ENCODE assay signal across 8 cellular contexts in genomic region chr20:35511814-35512420, GRCh38. TPM values are rescaled to one million over a fixed set of nuclear protein-coding genes. Genes with fewer than 3 reads are reported as not detected.
DNase-seq lines count a peak whose midpoint lies in the region; ATAC-seq lines count a peak whose summit lies in the region.

No MANE protein-coding gene starts in this region.

- intact Hi-C loops in activated CD4-positive, alpha-beta T cell treated with anti-CD3 and anti-CD28 coated beads, Interleukin-2, amount 10 ng/mL, durations not matched to agents 24 days and 14 days (cut with micrococcal nuclease): no loop called here
- intact Hi-C loops in naive thymus-derived CD4-positive, alpha-beta T cell (cut with micrococcal nuclease): loop anchor here in 1 of 2 donors (1.0 kb wide), 1 partner anchor 372 kb away; no protein-coding TSS in a partner anchor

- no peak for ATAC-seq in naive thymus-derived CD4-positive, alpha-beta T cell
- ATAC-seq in GM19452 (IDR thresholded peaks at IDR 0.05; ENCODE audit: unreplicated experiment) (no peak), GM19023 (IDR thresholded peaks at IDR 0.05; ENCODE audit: unreplicated experiment) (no peak)

- H3K27me3 ChIP-seq in naive thymus-derived CD4-positive, alpha-beta T cell (ENCODE audit: control insufficient read depth in 2 of 2, insufficient read depth in 2 of 2, low read length in 2 of 2): no peaks in the 10 kb centered on the region
- no peaks in the 10 kb centered on the region for H3K27me3 ChIP-seq in MG63

- H3K36me3 ChIP-seq in naive thymus-derived CD4-positive, alpha-beta T cell (ENCODE audit: control insufficient read depth in 2 of 3, insufficient read depth in 3 of 3, low read length in 3 of 3): peaks cover 5 to 96% (median 32%) of the 10 kb centered on the region in 3 experiments
- H3K36me3 ChIP-seq in MG63: peaks cover 74% of the 10 kb centered on the region

- H3K4me1 ChIP-seq in naive thymus-derived CD4-positive, alpha-beta T cell (ENCODE audit: control insufficient read depth in 2 of 2, insufficient read depth in 2 of 2, low read length in 2 of 2): no peaks in the 10 kb centered on the region

- no peaks in the 10 kb centered on the region for H3K9me3 ChIP-seq in naive thymus-derived CD4-positive, alpha-beta T cell (ENCODE audit: control insufficient read depth in 2 of 3, low read length in 3 of 3)
- H3K9me3 ChIP-seq in MG63: no peaks in the 10 kb centered on the region

- CTCF ChIA-PET in naive thymus-derived CD4-positive, alpha-beta T cell (lab: Charles Lee): interaction anchor here (1.4 kb wide), 1 partner anchor 372 kb away, joined by 3 read pairs; no protein-coding TSS in a partner anchor

- no peaks in the 10 kb centered on the region for H3K27me3 Mint-ChIP-seq in activated CD4-positive, alpha-beta T cell treated with anti-CD3 and anti-CD28 coated beads, Interleukin-2, amount 10 ng/mL, durations not matched to agents 24 days and 14 days
- H3K27me3 Mint-ChIP-seq in naive thymus-derived CD4-positive, alpha-beta T cell: no peaks in the 10 kb centered on the region

- H3K9me3 Mint-ChIP-seq in activated CD4-positive, alpha-beta T cell treated with anti-CD3 and anti-CD28 coated beads, Interleukin-2, amount 10 ng/mL, durations not matched to agents 24 days and 14 days: no peaks in the 10 kb centered on the region
- no peaks in the 10 kb centered on the region for H3K9me3 Mint-ChIP-seq in naive thymus-derived CD4-positive, alpha-beta T cell

- H3K27ac Mint-ChIP-seq in activated CD4-positive, alpha-beta T cell treated with anti-CD3 and anti-CD28 coated beads, Interleukin-2, amount 10 ng/mL, durations not matched to agents 24 days and 14 days: peak overlapping the region; percentile 20
- peak overlapping the region in 5 of 9 donors; percentile 12 to 86 (median 67) for H3K27ac Mint-ChIP-seq in naive thymus-derived CD4-positive, alpha-beta T cell

- no peak overlapping the region for H3K4me3 ChIP-seq in naive thymus-derived CD4-positive, alpha-beta T cell (ENCODE audit: low read length)
- H3K4me3 ChIP-seq in MG63: no peak overlapping the region

- no peak for DNase-seq in activated CD4-positive, alpha-beta T cell treated with anti-CD3 and anti-CD28 coated beads, Interleukin-2, amount 10 ng/mL, durations not matched to agents 24 days and 14 days
- no peak for DNase-seq in activated CD4-positive, alpha-beta T cell treated with anti-CD3 and anti-CD28 coated beads, Interleukin-2, amount 50 U/mL, for 1 hour
- DNase-seq in NCI-H526 treated with DMSO at 0.1 percent for 48 hours (lab: John Stamatoyannopoulos, UW): peak; percentile 9
- DNase-seq in dermis blood vessel endothelial cell: peak; percentile 68
- DNase-seq in naive thymus-derived CD4-positive, alpha-beta T cell: no peak
- DNase-seq in MG63: no peak

- POLR2A ChIA-PET in naive thymus-derived CD4-positive, alpha-beta T cell (lab: Charles Lee): no interaction called here

- peaks cover 45% of the 10 kb centered on the region for H3K36me3 Mint-ChIP-seq in activated CD4-positive, alpha-beta T cell treated with anti-CD3 and anti-CD28 coated beads, Interleukin-2, amount 10 ng/mL, durations not matched to agents 24 days and 14 days (ENCODE audit: low read depth)
- peaks cover 9 to 37% (median 11%) of the 10 kb centered on the region in 5 donors for H3K36me3 Mint-ChIP-seq in naive thymus-derived CD4-positive, alpha-beta T cell

- peaks cover 2% of the 10 kb centered on the region for H3K4me1 Mint-ChIP-seq in activated CD4-positive, alpha-beta T cell treated with anti-CD3 and anti-CD28 coated beads, Interleukin-2, amount 10 ng/mL, durations not matched to agents 24 days and 14 days
- peaks cover under 1 to 5% (median 3%) of the 10 kb centered on the region in 7 donors for H3K4me1 Mint-ChIP-seq in naive thymus-derived CD4-positive, alpha-beta T cell

- no peak overlapping the region for H3K27ac ChIP-seq in naive thymus-derived CD4-positive, alpha-beta T cell (ENCODE audit: low read depth, low read length)

- H3K4me3 Mint-ChIP-seq in activated CD4-positive, alpha-beta T cell treated with anti-CD3 and anti-CD28 coated beads, Interleukin-2, amount 10 ng/mL, durations not matched to agents 24 days and 14 days: no peak overlapping the region
- no peak overlapping the region for H3K4me3 Mint-ChIP-seq in naive thymus-derived CD4-positive, alpha-beta T cell

RNA-seq across cellular contexts. Expression of gene C20orf173, which starts 17.5 kb away (rescaled TPM):
- not detected in 2 replicates for total RNA-seq in activated CD4-positive, alpha-beta T cell treated with anti-CD3 and anti-CD28 coated beads, Interleukin-2, amount 10 ng/mL, durations not matched to agents 24 days and 14 days
- total RNA-seq in dermis blood vessel endothelial cell: not detected in 2 replicates
- total RNA-seq in naive thymus-derived CD4-positive, alpha-beta T cell: not detected
- polyA plus RNA-seq in naive thymus-derived CD4-positive, alpha-beta T cell: not detected
- total RNA-seq in MG63 (2014; rRNA removed; shearing (Covaris generic); ENCODE audit: low replicate concordance): not detected in 2 replicates

RNA-seq across cellular contexts. Expression of gene ERGIC3, which starts 30.0 kb away (rescaled TPM):
- total RNA-seq in activated CD4-positive, alpha-beta T cell treated with anti-CD3 and anti-CD28 coated beads, Interleukin-2, amount 10 ng/mL, durations not matched to agents 24 days and 14 days: 123 and 136 TPM in 2 replicates
- 256 and 484 TPM in 2 replicates for total RNA-seq in dermis blood vessel endothelial cell
- 100 to 1,000 TPM; 139 to 158 (median 148) TPM for total RNA-seq in naive thymus-derived CD4-positive, alpha-beta T cell
- 100 to 1,000 TPM; 135 to 148 TPM for polyA plus RNA-seq in naive thymus-derived CD4-positive, alpha-beta T cell
- 392 and 530 TPM in 2 replicates for total RNA-seq in MG63 (2014; rRNA removed; shearing (Covaris generic); ENCODE audit: low replicate concordance)

RNA-seq across cellular contexts. Expression of gene CEP250, which starts 56.5 kb away (rescaled TPM):
- total RNA-seq in activated CD4-positive, alpha-beta T cell treated with anti-CD3 and anti-CD28 coated beads, Interleukin-2, amount 10 ng/mL, durations not matched to agents 24 days and 14 days: 46.8 and 48.8 TPM in 2 replicates
- total RNA-seq in dermis blood vessel endothelial cell: 13.4 and 24.2 TPM in 2 replicates
- 10 to 100 TPM; 34.5 to 75.0 (median 70.7) TPM for total RNA-seq in naive thymus-derived CD4-positive, alpha-beta T cell
- 10 to 100 TPM in 1 of 2 donors, 1 to 10 TPM in 1; 7.7 to 19.0 TPM for polyA plus RNA-seq in naive thymus-derived CD4-positive, alpha-beta T cell
- 37.3 and 58.8 TPM in 2 replicates for total RNA-seq in MG63 (2014; rRNA removed; shearing (Covaris generic); ENCODE audit: low replicate concordance)

Comparison
In these comparisons a context has a peak if more than half of its experiments do, and no peak if none do; other contexts are left out.
1. DNase-seq: peak in NCI-H526 treated with DMSO at 0.1 percent for 48 hours (single experiment) and dermis blood vessel endothelial cell (single experiment); none in activated CD4-positive, alpha-beta T cell treated with anti-CD3 and anti-CD28 coated beads, Interleukin-2, amount 10 ng/mL, durations not matched to agents 24 days and 14 days (single experiment), activated CD4-positive, alpha-beta T cell treated with anti-CD3 and anti-CD28 coated beads, Interleukin-2, amount 50 U/mL, for 1 hour (single experiment), naive thymus-derived CD4-positive, alpha-beta T cell (0 of 9) and MG63 (single experiment).